8 cellular contexts compared by ENCODE assay signal in genomic region chr11:74011360-74012071, GRCh38. TPM values are rescaled to one million over a fixed set of nuclear protein-coding genes. Genes with fewer than 3 reads are reported as not detected.
DNase-seq lines count a peak whose midpoint lies in the region; ATAC-seq lines count a peak whose summit lies in the region.

No MANE protein-coding gene starts in this region.

- peak; percentile 79 for ATAC-seq in GM18867 (IDR thresholded peaks at IDR 0.05; ENCODE audit: unreplicated experiment)
- ATAC-seq in HG03064 (IDR thresholded peaks at IDR 0.05; ENCODE audit: low read depth, unreplicated experiment) = peak; percentile 73
- ATAC-seq in activated CD8-positive, alpha-beta T cell treated with anti-CD3 and anti-CD28 coated beads, Interleukin-2, amount 10 ng/mL, durations not matched to agents 7 days and 5 days = peak; percentile 81
- ATAC-seq in natural killer cell treated with Interleukin-12 subunit alpha and Interleukin-12 subunit beta and Interleukin-15 and Interleukin-18, amount 100 ng/mL, for 72 hours = peak; percentile 78 to 89

- POLR2A ChIA-PET in activated CD8-positive, alpha-beta T cell treated with anti-CD3 and anti-CD28 coated beads, Interleukin-2, amount 10 ng/mL, durations not matched to agents 7 days and 5 days (lab: Charles Lee) = interaction anchor here (1.2 to 6.1 kb wide), 6 partner anchors 9 to 41 kb away, joined by 3 to 51 read pairs (median 7); partner anchors contain the start of gene UCP2

- H3K4me3 Mint-ChIP-seq in activated CD8-positive, alpha-beta T cell treated with anti-CD3 and anti-CD28 coated beads, Interleukin-2, amount 10 ng/mL, durations not matched to agents 7 days and 5 days = no peak overlapping the region
- H3K4me3 Mint-ChIP-seq in natural killer cell treated with Interleukin-12 subunit alpha and Interleukin-12 subunit beta and Interleukin-15 and Interleukin-18, amount 100 ng/mL, for 72 hours = peak overlapping the region; percentile 64

- no peaks in the 10 kb centered on the region for H3K27me3 Mint-ChIP-seq in activated CD8-positive, alpha-beta T cell treated with anti-CD3 and anti-CD28 coated beads, Interleukin-2, amount 10 ng/mL, durations not matched to agents 7 days and 5 days (ENCODE audit: low read depth)
- no peaks in the 10 kb centered on the region for H3K27me3 Mint-ChIP-seq in natural killer cell treated with Interleukin-12 subunit alpha and Interleukin-12 subunit beta and Interleukin-15 and Interleukin-18, amount 100 ng/mL, for 72 hours

- CTCF ChIA-PET in activated CD8-positive, alpha-beta T cell treated with anti-CD3 and anti-CD28 coated beads, Interleukin-2, amount 10 ng/mL, durations not matched to agents 7 days and 5 days (lab: Charles Lee) = interaction anchor here (0.8 to 1.6 kb wide), 4 partner anchors 16 to 160 kb away, joined by 3 to 7 read pairs (median 4); partner anchors contain the start of genes C2CD3 and PPME1

- H3K27ac Mint-ChIP-seq in activated CD8-positive, alpha-beta T cell treated with anti-CD3 and anti-CD28 coated beads, Interleukin-2, amount 10 ng/mL, durations not matched to agents 7 days and 5 days = peak overlapping the region; percentile 75
- H3K27ac Mint-ChIP-seq in natural killer cell treated with Interleukin-12 subunit alpha and Interleukin-12 subunit beta and Interleukin-15 and Interleukin-18, amount 100 ng/mL, for 72 hours = peak overlapping the region; percentile 88 to 93

- H3K36me3 Mint-ChIP-seq in activated CD8-positive, alpha-beta T cell treated with anti-CD3 and anti-CD28 coated beads, Interleukin-2, amount 10 ng/mL, durations not matched to agents 7 days and 5 days (ENCODE audit: low read depth) = peaks cover 29% of the 10 kb centered on the region
- peaks cover 8% of the 10 kb centered on the region for H3K36me3 Mint-ChIP-seq in natural killer cell treated with Interleukin-12 subunit alpha and Interleukin-12 subunit beta and Interleukin-15 and Interleukin-18, amount 100 ng/mL, for 72 hours

- peaks cover 70% of the 10 kb centered on the region for H3K4me1 Mint-ChIP-seq in activated CD8-positive, alpha-beta T cell treated with anti-CD3 and anti-CD28 coated beads, Interleukin-2, amount 10 ng/mL, durations not matched to agents 7 days and 5 days (ENCODE audit: low read depth)
- peaks cover 40 to 45% of the 10 kb centered on the region in 2 donors for H3K4me1 Mint-ChIP-seq in natural killer cell treated with Interleukin-12 subunit alpha and Interleukin-12 subunit beta and Interleukin-15 and Interleukin-18, amount 100 ng/mL, for 72 hours (ENCODE audit: low read depth in 2 of 2)

- DNase-seq in activated CD8-positive, alpha-beta T cell treated with anti-CD3 and anti-CD28 coated beads, Interleukin-2, amount 10 ng/mL, durations not matched to agents 7 days and 5 days = no peak
- peak; percentile 65 for DNase-seq in natural killer cell treated with Interleukin-12 subunit alpha and Interleukin-12 subunit beta and Interleukin-15 and Interleukin-18, amount 100 ng/mL, for 72 hours (ENCODE audit: low spot score)
- DNase-seq in SIG-M5 treated with dmso at 0.1 percent for 504 hours (lab: John Stamatoyannopoulos, UW; ENCODE audit: unreplicated experiment) (no peak), kidney glomerular epithelial cell (lab: John Stamatoyannopoulos, UW) (no peak), NCI-H226 (no peak), C1 segment of cervical spinal cord (lab: John Stamatoyannopoulos, UW) (no peak)

- no peaks in the 10 kb centered on the region for H3K9me3 Mint-ChIP-seq in activated CD8-positive, alpha-beta T cell treated with anti-CD3 and anti-CD28 coated beads, Interleukin-2, amount 10 ng/mL, durations not matched to agents 7 days and 5 days (ENCODE audit: insufficient read depth)
- H3K9me3 Mint-ChIP-seq in natural killer cell treated with Interleukin-12 subunit alpha and Interleukin-12 subunit beta and Interleukin-15 and Interleukin-18, amount 100 ng/mL, for 72 hours = no peaks in the 10 kb centered on the region

RNA-seq across cellular contexts. Expression of gene UCP3, which starts 2.6 kb away (rescaled TPM):
- 1 to 10 TPM; 2.9 TPM for total RNA-seq in activated CD8-positive, alpha-beta T cell treated with anti-CD3 and anti-CD28 coated beads, Interleukin-2, amount 10 ng/mL, durations not matched to agents 7 days and 5 days
- 1 to 10 TPM; 5.2 to 7.2 TPM for total RNA-seq in natural killer cell treated with Interleukin-12 subunit alpha and Interleukin-12 subunit beta and Interleukin-15 and Interleukin-18, amount 100 ng/mL, for 72 hours

RNA-seq across cellular contexts. Expression of gene UCP2, which starts 28.9 kb away (rescaled TPM):
- total RNA-seq in activated CD8-positive, alpha-beta T cell treated with anti-CD3 and anti-CD28 coated beads, Interleukin-2, amount 10 ng/mL, durations not matched to agents 7 days and 5 days = 100 to 1,000 TPM; 205 to 218 TPM
- 100 to 1,000 TPM; 333 to 668 TPM for total RNA-seq in natural killer cell treated with Interleukin-12 subunit alpha and Interleukin-12 subunit beta and Interleukin-15 and Interleukin-18, amount 100 ng/mL, for 72 hours
